Comparison of ENCODE assay signal across 7 cellular contexts in the genomic region with DNA sequence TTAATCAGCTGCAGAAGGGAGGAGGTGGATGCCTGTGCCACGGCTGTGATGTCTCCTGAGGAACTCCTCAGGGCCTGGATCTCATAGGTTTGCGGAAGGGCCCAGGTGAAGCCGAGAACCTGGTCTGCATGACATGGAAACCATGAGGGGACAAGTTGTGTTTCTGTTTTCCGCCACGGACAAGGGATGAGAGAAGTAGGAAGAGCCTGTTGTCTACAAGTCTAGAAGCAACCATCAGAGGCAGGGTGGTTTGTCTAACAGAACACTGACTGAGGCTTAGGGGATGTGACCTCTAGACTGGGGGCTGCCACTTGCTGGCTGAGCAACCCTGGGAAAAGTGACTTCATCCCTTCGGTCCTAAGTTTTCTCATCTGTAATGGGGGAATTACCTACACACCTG.
"Had no signal": no experiment of that assay in that cellular context is flagged by ENCODE, and none has a peak within 500 bp of the region (broad histone marks: within the 10 kb centered on the region; RNA-seq: fewer than 3 reads in every experiment).

No MANE protein-coding gene starts in this region.

- DNase-seq: GM23248, GOT3, H7, HFFc6, IMR-90 had no signal

- H3K9me3 Mint-ChIP-seq: HFFc6 had no signal

- H3K4me3 Mint-ChIP-seq: HFFc6 had no signal

- H3K27ac ChIP-seq: GM23248 had no signal

- H3K4me3 ChIP-seq: GM23248, HAP-1 had no signal

- H3K27ac Mint-ChIP-seq: HFFc6 had no signal

- ATAC-seq: HCT116 had no signal
